8 cellular contexts compared by ENCODE assay signal in genomic region chr2:152627010-152627957, GRCh38.
A peak's percentile ranks its signal among the peaks of the same experiment; 100 is the strongest.
DNase-seq lines count a peak whose midpoint lies in the region; ATAC-seq and TF ChIP-seq lines count a peak whose summit lies in the region.

No MANE protein-coding gene starts in this region.

- no peaks in the 10 kb centered on the region for H3K79me2 ChIP-seq in smooth muscle cell (ENCODE audit: low read depth)

- TF ChIP-seq CTCF in AG09309 (IDR thresholded peaks at IDR 0.05; ENCODE audit: control insufficient read depth, insufficient read depth, low read depth, low read length, missing control alignments), result peak; percentile 67
- peak; percentile 64 for TF ChIP-seq CTCF in foreskin keratinocyte (conservative IDR thresholded peaks at IDR 0.05)
- peak; percentile 65 for TF ChIP-seq CTCF in smooth muscle cell (IDR thresholded peaks at IDR 0.05; ENCODE audit: borderline replicate concordance, insufficient read depth, poor library complexity, severe bottlenecking)

- no peak for DNase-seq in AG09309 (ENCODE audit: low read depth)
- peak; percentile 26 for DNase-seq in RKO (ENCODE audit: low spot score)
- DNase-seq in foreskin keratinocyte, result no peak
- no peak for DNase-seq in smooth muscle cell (lab: John Stamatoyannopoulos, UW; ENCODE audit: unreplicated experiment)
- no peak for DNase-seq in T-helper 9 cell
- no peak for DNase-seq in activated naive CD8-positive, alpha-beta T cell treated with anti-CD3 and anti-CD28 coated beads for 36 hours

- H3K9ac ChIP-seq in smooth muscle cell (ENCODE audit: low read depth), result no peak overlapping the region

- peak; percentile 48 for ATAC-seq in GM21619 (IDR thresholded peaks at IDR 0.05; ENCODE audit: unreplicated experiment)
- ATAC-seq in foreskin keratinocyte, result no peak
- no peak for ATAC-seq in HG02678 (IDR thresholded peaks at IDR 0.05; ENCODE audit: unreplicated experiment)

- peaks cover 5% of the 10 kb centered on the region for H3F3A ChIP-seq in smooth muscle cell (ENCODE audit: low read depth)

- H3K27ac ChIP-seq in foreskin keratinocyte, result no peak overlapping the region
- no peak overlapping the region for H3K27ac ChIP-seq in smooth muscle cell (ENCODE audit: low read depth)

- H3K4me3 Mint-ChIP-seq in activated naive CD8-positive, alpha-beta T cell treated with anti-CD3 and anti-CD28 coated beads for 36 hours, result no peak overlapping the region

- H3K9me3 ChIP-seq in smooth muscle cell (replicated peaks; ENCODE audit: low read depth), result no peaks in the 10 kb centered on the region

- 71% methylated on average over 4 of the region's 4 CpGs for WGBS in smooth muscle cell (ENCODE audit: low lambda C conversion rate)

- H2AFZ ChIP-seq in smooth muscle cell (ENCODE audit: low read depth), result no peak overlapping the region

- no peaks in the 10 kb centered on the region for H3K4me1 ChIP-seq in foreskin keratinocyte
- no peaks in the 10 kb centered on the region for H3K4me1 ChIP-seq in smooth muscle cell (ENCODE audit: low read depth)

- H3K27me3 ChIP-seq in foreskin keratinocyte (no peaks in the 10 kb centered on the region), smooth muscle cell (ENCODE audit: low read depth) (no peaks in the 10 kb centered on the region)

- no peaks in the 10 kb centered on the region for H3K4me1 Mint-ChIP-seq in activated naive CD8-positive, alpha-beta T cell treated with anti-CD3 and anti-CD28 coated beads for 36 hours

- H3K4me2 ChIP-seq in smooth muscle cell, result no peak overlapping the region

- H3K27ac Mint-ChIP-seq in activated naive CD8-positive, alpha-beta T cell treated with anti-CD3 and anti-CD28 coated beads for 36 hours, result no peak overlapping the region

- H4K20me1 ChIP-seq in smooth muscle cell (ENCODE audit: low read depth), result no peaks in the 10 kb centered on the region

- H3K4me3 ChIP-seq in AG09309 (ENCODE audit: control insufficient read depth, low read depth, low read length) (no peak overlapping the region), smooth muscle cell (no peak overlapping the region)

- H3K36me3 Mint-ChIP-seq in activated naive CD8-positive, alpha-beta T cell treated with anti-CD3 and anti-CD28 coated beads for 36 hours, result no peaks in the 10 kb centered on the region

- no peaks in the 10 kb centered on the region for H3K36me3 ChIP-seq in smooth muscle cell (ENCODE audit: low read depth)

- H3K9me3 Mint-ChIP-seq in activated naive CD8-positive, alpha-beta T cell treated with anti-CD3 and anti-CD28 coated beads for 36 hours, result no peaks in the 10 kb centered on the region

- H3K27me3 Mint-ChIP-seq in activated naive CD8-positive, alpha-beta T cell treated with anti-CD3 and anti-CD28 coated beads for 36 hours, result peaks cover 11% of the 10 kb centered on the region
